ENCODE assay signal across 4 cellular contexts in genomic region chr1:28847207-28847606, GRCh38. TPM values are rescaled to one million over a fixed set of nuclear protein-coding genes. Genes with fewer than 3 reads are reported as not detected.
"Had no signal": no experiment of that assay in that cellular context is flagged by ENCODE, and none has a peak within 500 bp of the region (broad histone marks: within the 10 kb centered on the region; RNA-seq: fewer than 3 reads in every experiment).

No MANE protein-coding gene starts in this region.

RNA-seq across cellular contexts. Expression of gene OPRD1, which starts 35.2 kb away (rescaled TPM):
- total RNA-seq: MCF 10A, NCI-H460, PC-3, Right ventricle myocardium superior had no signal
